Comparison of ENCODE assay signal across 15 cellular contexts in the genomic region with DNA sequence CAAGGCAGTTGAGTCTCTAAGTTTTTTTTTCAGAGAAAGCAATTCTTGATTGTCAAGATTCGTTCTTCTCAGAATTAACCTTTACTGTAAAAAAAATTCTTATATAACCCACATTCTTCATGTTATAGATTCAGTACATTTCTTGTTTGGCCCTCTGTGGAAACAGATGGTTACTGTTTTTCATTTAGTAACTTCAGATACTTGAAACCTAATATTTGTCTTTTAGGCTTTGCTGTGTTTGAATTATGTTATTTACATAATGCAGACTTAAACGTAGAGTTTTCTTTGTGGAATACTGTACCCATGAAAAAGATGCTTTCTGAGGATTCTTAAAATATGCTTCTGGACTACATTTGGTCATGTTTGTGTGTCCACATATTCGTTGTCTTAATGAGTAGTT.
"Had no signal": no experiment of that assay in that cellular context is flagged by ENCODE, and none has a peak within 500 bp of the region (broad histone marks: within the 10 kb centered on the region; RNA-seq: fewer than 3 reads in every experiment).

No MANE protein-coding gene starts in this region.

- H3K4me3 Mint-ChIP-seq: activated CD8-positive, alpha-beta memory T cell treated with anti-CD3 and anti-CD28 coated beads, Interleukin-2, amount 10 ng/mL, durations not matched to agents 7 days and 5 days; natural killer cell had no signal

- H3K27ac ChIP-seq: adrenal gland, psoas muscle had no signal

- H3K9me3 ChIP-seq: adrenal gland, body of pancreas, psoas muscle, upper lobe of left lung had no signal

- DNase-seq: activated CD4-positive, CD25-positive, alpha-beta regulatory T cell; activated CD8-positive, alpha-beta memory T cell treated with anti-CD3 and anti-CD28 coated beads, Interleukin-2, amount 10 ng/mL, durations not matched to agents 7 days and 5 days; activated T-cell treated with anti-CD3 and anti-CD28 coated beads, Interleukin-2, amount 50 U/mL, for 48 hours; adrenal gland; body of pancreas; effector memory CD4-positive, alpha-beta T cell; hippocampal formation; natural killer cell; psoas muscle; stimulated activated CD4-positive, alpha-beta T cell treated with anti-CD3 and anti-CD28 coated beads, Interleukin-12 subunit alpha, Interleukin-12 subunit beta, amount 100 ng/mL, for 4 hours; stimulated activated naive CD8-positive, alpha-beta T cell treated with anti-CD3 and anti-CD28 coated beads, Interleukin-15, Interleukin-2, amounts not matched to agents 100 U/mL and 50 U/mL, for 24 hours; upper lobe of left lung had no signal

- H3K9me3 Mint-ChIP-seq: central memory CD8-positive, alpha-beta T cell; natural killer cell had no signal

- H3K27me3 ChIP-seq: adrenal gland, body of pancreas, upper lobe of left lung had no signal

- H3K36me3 ChIP-seq: adrenal gland had no signal

- H3K4me3 ChIP-seq: adrenal gland, body of pancreas, lung, psoas muscle, upper lobe of left lung had no signal

- ATAC-seq: activated CD8-positive, alpha-beta memory T cell treated with anti-CD3 and anti-CD28 coated beads, Interleukin-2, amount 10 ng/mL, durations not matched to agents 7 days and 5 days; natural killer cell; psoas muscle; sciatic nerve; stimulated activated naive CD8-positive, alpha-beta T cell treated with anti-CD3 and anti-CD28 coated beads, Interleukin-15, Interleukin-2, amounts not matched to agents 100 U/mL and 50 U/mL, for 24 hours had no signal

- H3K27ac Mint-ChIP-seq: activated CD8-positive, alpha-beta memory T cell treated with anti-CD3 and anti-CD28 coated beads, Interleukin-2, amount 10 ng/mL, durations not matched to agents 7 days and 5 days; natural killer cell had no signal

- H3K36me3 Mint-ChIP-seq: natural killer cell had no signal

- H3K4me1 ChIP-seq: psoas muscle had no signal

- H3K27me3 Mint-ChIP-seq: activated CD8-positive, alpha-beta memory T cell treated with anti-CD3 and anti-CD28 coated beads, Interleukin-2, amount 10 ng/mL, durations not matched to agents 7 days and 5 days; central memory CD8-positive, alpha-beta T cell had no signal
